Comparison of ENCODE assay signal across 1 cellular context in the genomic region with DNA sequence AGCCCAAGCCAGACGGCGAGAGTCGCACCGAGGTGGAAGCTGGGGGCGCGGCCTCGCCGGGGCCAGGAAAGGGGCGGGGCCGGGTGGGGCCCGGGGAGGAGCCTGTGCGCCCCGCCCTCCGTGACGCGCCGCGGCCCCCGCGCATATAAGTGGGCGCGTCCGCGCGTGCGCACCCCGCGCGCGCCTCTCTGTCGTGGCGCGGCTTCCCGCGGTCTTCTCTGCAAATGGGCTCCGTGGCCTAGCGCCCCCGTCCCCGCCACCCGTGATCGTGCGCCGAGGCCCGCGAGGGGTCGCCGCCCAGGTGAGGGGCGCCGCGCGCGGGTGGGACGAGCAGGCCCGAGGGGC.
TF ChIP-seq lines count a peak whose summit lies in the region.

A gene with protein sequence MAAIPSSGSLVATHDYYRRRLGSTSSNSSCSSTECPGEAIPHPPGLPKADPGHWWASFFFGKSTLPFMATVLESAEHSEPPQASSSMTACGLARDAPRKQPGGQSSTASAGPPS (plus strand): TSS at position 172 of the 345 bp plus-strand sequence. CDS start 544 bp downstream, outside the sequence.

TF ChIP-seq in K562, 482 proteins besides CTCF, POLR2A, EP300 and RAD21 (continued from another document and continues in another):
- TF ChIP-seq, protein P1, sequence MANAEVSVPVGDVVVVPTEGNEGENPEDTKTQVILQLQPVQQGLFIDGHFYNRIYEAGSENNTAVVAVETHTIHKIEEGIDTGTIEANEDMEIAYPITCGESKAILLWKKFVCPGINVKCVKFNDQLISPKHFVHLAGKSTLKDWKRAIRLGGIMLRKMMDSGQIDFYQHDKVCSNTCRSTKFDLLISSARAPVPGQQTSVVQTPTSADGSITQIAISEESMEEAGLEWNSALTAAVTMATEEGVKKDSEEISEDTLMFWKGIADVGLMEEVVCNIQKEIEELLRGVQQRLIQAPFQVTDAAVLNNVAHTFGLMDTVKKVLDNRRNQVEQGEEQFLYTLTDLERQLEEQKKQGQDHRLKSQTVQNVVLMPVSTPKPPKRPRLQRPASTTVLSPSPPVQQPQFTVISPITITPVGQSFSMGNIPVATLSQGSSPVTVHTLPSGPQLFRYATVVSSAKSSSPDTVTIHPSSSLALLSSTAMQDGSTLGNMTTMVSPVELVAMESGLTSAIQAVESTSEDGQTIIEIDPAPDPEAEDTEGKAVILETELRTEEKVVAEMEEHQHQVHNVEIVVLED (CRISPR knock-in tag; IDR thresholded peaks at IDR 0.05), result no peak
- TF ChIP-seq ZNF445 (CRISPR knock-in tag; IDR thresholded peaks at IDR 0.05; ENCODE audit: low read depth), result no peak
- TF ChIP-seq ZNF224 (CRISPR knock-in tag; IDR thresholded peaks at IDR 0.05), result no peak
- TF ChIP-seq ADNP (tag; IDR thresholded peaks at IDR 0.05), result no peak
- TF ChIP-seq CBX8 (IDR thresholded peaks at IDR 0.05; ENCODE audit: borderline replicate concordance, extremely low read depth, low read depth, low read length, poor library complexity, severe bottlenecking), result no peak
- no peak for TF ChIP-seq RBM34 (IDR thresholded peaks at IDR 0.05; ENCODE audit: borderline replicate concordance, insufficient read depth, low read length)
- TF ChIP-seq, protein P2, sequence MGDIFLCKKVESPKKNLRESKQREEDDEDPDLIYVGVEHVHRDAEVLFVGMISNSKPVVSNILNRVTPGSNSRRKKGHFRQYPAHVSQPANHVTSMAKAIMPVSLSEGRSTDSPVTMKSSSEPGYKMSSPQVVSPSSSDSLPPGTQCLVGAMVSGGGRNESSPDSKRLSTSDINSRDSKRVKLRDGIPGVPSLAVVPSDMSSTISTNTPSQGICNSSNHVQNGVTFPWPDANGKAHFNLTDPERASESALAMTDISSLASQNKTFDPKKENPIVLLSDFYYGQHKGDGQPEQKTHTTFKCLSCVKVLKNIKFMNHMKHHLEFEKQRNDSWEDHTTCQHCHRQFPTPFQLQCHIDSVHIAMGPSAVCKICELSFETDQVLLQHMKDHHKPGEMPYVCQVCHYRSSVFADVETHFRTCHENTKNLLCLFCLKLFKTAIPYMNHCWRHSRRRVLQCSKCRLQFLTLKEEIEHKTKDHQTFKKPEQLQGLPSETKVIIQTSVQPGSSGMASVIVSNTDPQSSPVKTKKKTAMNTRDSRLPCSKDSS (IDR thresholded peaks at IDR 0.05; ENCODE audit: low read depth, partially characterized antibody), result no peak
- TF ChIP-seq HCFC1 (IDR thresholded peaks at IDR 0.05; ENCODE audit: low read depth, low read length), result no peak
- no peak for TF ChIP-seq RUNX1 (IDR thresholded peaks at IDR 0.05; ENCODE audit: low read depth)
- TF ChIP-seq, protein P3, sequence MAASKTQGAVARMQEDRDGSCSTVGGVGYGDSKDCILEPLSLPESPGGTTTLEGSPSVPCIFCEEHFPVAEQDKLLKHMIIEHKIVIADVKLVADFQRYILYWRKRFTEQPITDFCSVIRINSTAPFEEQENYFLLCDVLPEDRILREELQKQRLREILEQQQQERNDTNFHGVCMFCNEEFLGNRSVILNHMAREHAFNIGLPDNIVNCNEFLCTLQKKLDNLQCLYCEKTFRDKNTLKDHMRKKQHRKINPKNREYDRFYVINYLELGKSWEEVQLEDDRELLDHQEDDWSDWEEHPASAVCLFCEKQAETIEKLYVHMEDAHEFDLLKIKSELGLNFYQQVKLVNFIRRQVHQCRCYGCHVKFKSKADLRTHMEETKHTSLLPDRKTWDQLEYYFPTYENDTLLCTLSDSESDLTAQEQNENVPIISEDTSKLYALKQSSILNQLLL (CRISPR knock-in tag; IDR thresholded peaks at IDR 0.05; ENCODE audit: borderline replicate concordance), result no peak
- no peak for TF ChIP-seq PHTF2 (CRISPR knock-in tag; IDR thresholded peaks at IDR 0.05)
- TF ChIP-seq, protein P4, sequence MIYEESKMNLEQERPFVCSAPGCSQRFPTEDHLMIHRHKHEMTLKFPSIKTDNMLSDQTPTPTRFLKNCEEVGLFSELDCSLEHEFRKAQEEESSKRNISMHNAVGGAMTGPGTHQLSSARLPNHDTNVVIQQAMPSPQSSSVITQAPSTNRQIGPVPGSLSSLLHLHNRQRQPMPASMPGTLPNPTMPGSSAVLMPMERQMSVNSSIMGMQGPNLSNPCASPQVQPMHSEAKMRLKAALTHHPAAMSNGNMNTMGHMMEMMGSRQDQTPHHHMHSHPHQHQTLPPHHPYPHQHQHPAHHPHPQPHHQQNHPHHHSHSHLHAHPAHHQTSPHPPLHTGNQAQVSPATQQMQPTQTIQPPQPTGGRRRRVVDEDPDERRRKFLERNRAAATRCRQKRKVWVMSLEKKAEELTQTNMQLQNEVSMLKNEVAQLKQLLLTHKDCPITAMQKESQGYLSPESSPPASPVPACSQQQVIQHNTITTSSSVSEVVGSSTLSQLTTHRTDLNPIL (CRISPR knock-in tag; IDR thresholded peaks at IDR 0.05), result no peak
- no peak for TF ChIP-seq POLR3A (IDR thresholded peaks at IDR 0.05; ENCODE audit: borderline replicate concordance, extremely low read depth, insufficient read depth, insufficient read length)
- TF ChIP-seq HDAC3 (IDR thresholded peaks at IDR 0.05; ENCODE audit: borderline replicate concordance, partially characterized antibody), result no peak
- TF ChIP-seq ZC3H4 (CRISPR knock-in tag; IDR thresholded peaks at IDR 0.05; ENCODE audit: borderline replicate concordance), result no peak
- no peak for TF ChIP-seq ZNF282 (CRISPR knock-in tag; IDR thresholded peaks at IDR 0.05)
- no peak for TF ChIP-seq KAT2B (IDR thresholded peaks at IDR 0.05; ENCODE audit: low read depth, low read length)
- no peak for TF ChIP-seq RAD51 (IDR thresholded peaks at IDR 0.05; ENCODE audit: borderline replicate concordance, low read depth)
- no peak for TF ChIP-seq SMAD2 (IDR thresholded peaks at IDR 0.05; ENCODE audit: low read depth, low read length)
- no peak for TF ChIP-seq ZKSCAN3 (CRISPR knock-in tag; IDR thresholded peaks at IDR 0.05)
- TF ChIP-seq, protein P5, sequence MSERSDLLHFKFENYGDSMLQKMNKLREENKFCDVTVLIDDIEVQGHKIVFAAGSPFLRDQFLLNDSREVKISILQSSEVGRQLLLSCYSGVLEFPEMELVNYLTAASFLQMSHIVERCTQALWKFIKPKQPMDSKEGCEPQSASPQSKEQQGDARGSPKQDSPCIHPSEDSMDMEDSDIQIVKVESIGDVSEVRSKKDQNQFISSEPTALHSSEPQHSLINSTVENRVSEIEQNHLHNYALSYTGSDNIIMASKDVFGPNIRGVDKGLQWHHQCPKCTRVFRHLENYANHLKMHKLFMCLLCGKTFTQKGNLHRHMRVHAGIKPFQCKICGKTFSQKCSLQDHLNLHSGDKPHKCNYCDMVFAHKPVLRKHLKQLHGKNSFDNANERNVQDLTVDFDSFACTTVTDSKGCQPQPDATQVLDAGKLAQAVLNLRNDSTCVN (CRISPR knock-in tag; IDR thresholded peaks at IDR 0.05), result no peak
- peak; percentile 44 for TF ChIP-seq CTBP1 (IDR thresholded peaks at IDR 0.05; ENCODE audit: borderline replicate concordance)
- TF ChIP-seq NONO (IDR thresholded peaks at IDR 0.05; ENCODE audit: low read depth in 2 of 2, low read length in 1 of 2), result peak in 1 of 2 experiments; percentile 84; a peak in 2 of 4 replicates
- no peak for TF ChIP-seq FOXP1 (CRISPR knock-in tag; IDR thresholded peaks at IDR 0.05)
- no peak for TF ChIP-seq BCOR (IDR thresholded peaks at IDR 0.05)
- no peak for TF ChIP-seq BCL6 (CRISPR knock-in tag; IDR thresholded peaks at IDR 0.05)
- TF ChIP-seq, protein P6, sequence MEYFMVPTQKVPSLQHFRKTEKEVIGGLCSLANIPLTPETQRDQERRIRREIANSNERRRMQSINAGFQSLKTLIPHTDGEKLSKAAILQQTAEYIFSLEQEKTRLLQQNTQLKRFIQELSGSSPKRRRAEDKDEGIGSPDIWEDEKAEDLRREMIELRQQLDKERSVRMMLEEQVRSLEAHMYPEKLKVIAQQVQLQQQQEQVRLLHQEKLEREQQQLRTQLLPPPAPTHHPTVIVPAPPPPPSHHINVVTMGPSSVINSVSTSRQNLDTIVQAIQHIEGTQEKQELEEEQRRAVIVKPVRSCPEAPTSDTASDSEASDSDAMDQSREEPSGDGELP (CRISPR knock-in tag; IDR thresholded peaks at IDR 0.05; ENCODE audit: borderline replicate concordance), result no peak
- TF ChIP-seq, protein P7, sequence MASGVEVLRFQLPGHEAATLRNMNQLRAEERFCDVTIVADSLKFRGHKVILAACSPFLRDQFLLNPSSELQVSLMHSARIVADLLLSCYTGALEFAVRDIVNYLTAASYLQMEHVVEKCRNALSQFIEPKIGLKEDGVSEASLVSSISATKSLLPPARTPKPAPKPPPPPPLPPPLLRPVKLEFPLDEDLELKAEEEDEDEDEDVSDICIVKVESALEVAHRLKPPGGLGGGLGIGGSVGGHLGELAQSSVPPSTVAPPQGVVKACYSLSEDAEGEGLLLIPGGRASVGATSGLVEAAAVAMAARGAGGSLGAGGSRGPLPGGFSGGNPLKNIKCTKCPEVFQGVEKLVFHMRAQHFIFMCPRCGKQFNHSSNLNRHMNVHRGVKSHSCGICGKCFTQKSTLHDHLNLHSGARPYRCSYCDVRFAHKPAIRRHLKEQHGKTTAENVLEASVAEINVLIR (CRISPR knock-in tag; IDR thresholded peaks at IDR 0.05), result 0 out of 2 replicates have a peak, but pooled peaks have one; percentile 41
- no peak for TF ChIP-seq ZNF444 (CRISPR knock-in tag; IDR thresholded peaks at IDR 0.05)
- TF ChIP-seq NCOA1 (IDR thresholded peaks at IDR 0.05; ENCODE audit: low read depth), result no peak
- no peak for TF ChIP-seq ZNF707 (CRISPR knock-in tag; conservative IDR thresholded peaks at IDR 0.05)
- TF ChIP-seq, protein P8, sequence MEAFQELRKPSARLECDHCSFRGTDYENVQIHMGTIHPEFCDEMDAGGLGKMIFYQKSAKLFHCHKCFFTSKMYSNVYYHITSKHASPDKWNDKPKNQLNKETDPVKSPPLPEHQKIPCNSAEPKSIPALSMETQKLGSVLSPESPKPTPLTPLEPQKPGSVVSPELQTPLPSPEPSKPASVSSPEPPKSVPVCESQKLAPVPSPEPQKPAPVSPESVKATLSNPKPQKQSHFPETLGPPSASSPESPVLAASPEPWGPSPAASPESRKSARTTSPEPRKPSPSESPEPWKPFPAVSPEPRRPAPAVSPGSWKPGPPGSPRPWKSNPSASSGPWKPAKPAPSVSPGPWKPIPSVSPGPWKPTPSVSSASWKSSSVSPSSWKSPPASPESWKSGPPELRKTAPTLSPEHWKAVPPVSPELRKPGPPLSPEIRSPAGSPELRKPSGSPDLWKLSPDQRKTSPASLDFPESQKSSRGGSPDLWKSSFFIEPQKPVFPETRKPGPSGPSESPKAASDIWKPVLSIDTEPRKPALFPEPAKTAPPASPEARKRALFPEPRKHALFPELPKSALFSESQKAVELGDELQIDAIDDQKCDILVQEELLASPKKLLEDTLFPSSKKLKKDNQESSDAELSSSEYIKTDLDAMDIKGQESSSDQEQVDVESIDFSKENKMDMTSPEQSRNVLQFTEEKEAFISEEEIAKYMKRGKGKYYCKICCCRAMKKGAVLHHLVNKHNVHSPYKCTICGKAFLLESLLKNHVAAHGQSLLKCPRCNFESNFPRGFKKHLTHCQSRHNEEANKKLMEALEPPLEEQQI (IDR thresholded peaks at IDR 0.05), result no peak
- TF ChIP-seq CREM (IDR thresholded peaks at IDR 0.05; ENCODE audit: low read depth), result peak; percentile 85
- TF ChIP-seq ZNF76 (CRISPR knock-in tag; IDR thresholded peaks at IDR 0.05; ENCODE audit: borderline replicate concordance), result no peak
- peak; percentile 25; the same call in 1 of the 2 replicates for TF ChIP-seq RB1 (IDR thresholded peaks at IDR 0.05; ENCODE audit: low read depth)
- TF ChIP-seq SMARCA5 (IDR thresholded peaks at IDR 0.05), result no peak
- peak in 1 of 3 experiments; percentile 40 for TF ChIP-seq YY1 (IDR thresholded peaks at IDR 0.05; ENCODE audit: borderline replicate concordance in 1 of 3, control insufficient read depth in 1 of 3, extremely low read depth in 1 of 3, insufficient read depth in 3 of 3, insufficient read length in 1 of 3, insufficient replicate concordance in 2 of 3, low read depth in 1 of 3, low read length in 2 of 3)
- TF ChIP-seq, protein P9, sequence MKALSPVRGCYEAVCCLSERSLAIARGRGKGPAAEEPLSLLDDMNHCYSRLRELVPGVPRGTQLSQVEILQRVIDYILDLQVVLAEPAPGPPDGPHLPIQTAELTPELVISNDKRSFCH (CRISPR knock-in tag; IDR thresholded peaks at IDR 0.05), result no peak
- TF ChIP-seq, protein P9 (tag; IDR thresholded peaks at IDR 0.05), result no peak
- TF ChIP-seq, protein P10, sequence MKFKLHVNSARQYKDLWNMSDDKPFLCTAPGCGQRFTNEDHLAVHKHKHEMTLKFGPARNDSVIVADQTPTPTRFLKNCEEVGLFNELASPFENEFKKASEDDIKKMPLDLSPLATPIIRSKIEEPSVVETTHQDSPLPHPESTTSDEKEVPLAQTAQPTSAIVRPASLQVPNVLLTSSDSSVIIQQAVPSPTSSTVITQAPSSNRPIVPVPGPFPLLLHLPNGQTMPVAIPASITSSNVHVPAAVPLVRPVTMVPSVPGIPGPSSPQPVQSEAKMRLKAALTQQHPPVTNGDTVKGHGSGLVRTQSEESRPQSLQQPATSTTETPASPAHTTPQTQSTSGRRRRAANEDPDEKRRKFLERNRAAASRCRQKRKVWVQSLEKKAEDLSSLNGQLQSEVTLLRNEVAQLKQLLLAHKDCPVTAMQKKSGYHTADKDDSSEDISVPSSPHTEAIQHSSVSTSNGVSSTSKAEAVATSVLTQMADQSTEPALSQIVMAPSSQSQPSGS (CRISPR knock-in tag; IDR thresholded peaks at IDR 0.05), result no peak
- no peak for TF ChIP-seq EGR1 (conservative IDR thresholded peaks at IDR 0.05)
- no peak for TF ChIP-seq MED1 (CRISPR knock-in tag; IDR thresholded peaks at IDR 0.05; ENCODE audit: borderline replicate concordance)
- no peak for TF ChIP-seq BRD9 (IDR thresholded peaks at IDR 0.05; ENCODE audit: low read depth, partially characterized antibody)
- peak; percentile 96 for TF ChIP-seq MTA3 (IDR thresholded peaks at IDR 0.05; ENCODE audit: borderline replicate concordance)
- no peak for TF ChIP-seq ZBTB1 (CRISPR knock-in tag; IDR thresholded peaks at IDR 0.05; ENCODE audit: borderline replicate concordance, low read depth)
- no peak for TF ChIP-seq ZNF699 (CRISPR knock-in tag; IDR thresholded peaks at IDR 0.05; ENCODE audit: insufficient replicate concordance)
- no peak for TF ChIP-seq GATA2 (CRISPR knock-in tag; IDR thresholded peaks at IDR 0.05)
